Comparison of ENCODE assay signal across 21 cellular contexts in genomic region chr7:120819861-120820260, GRCh38. TPM values are rescaled to one million over a fixed set of nuclear protein-coding genes. Genes with fewer than 3 reads are reported as not detected.
DNase-seq lines count a peak whose midpoint lies in the region; ATAC-seq and TF ChIP-seq lines count a peak whose summit lies in the region.
"Had no signal": no experiment of that assay in that cellular context is flagged by ENCODE, and none has a peak within 500 bp of the region (broad histone marks: within the 10 kb centered on the region; RNA-seq: fewer than 3 reads in every experiment).

No MANE protein-coding gene starts in this region.

- no peaks in the 10 kb centered on the region for H3K4me1 Mint-ChIP-seq in T-helper 17 cell

- TF ChIP-seq CTCF in VCaP (conservative IDR thresholded peaks at IDR 0.05), result peak; percentile 64

- no peak overlapping the region for H3K27ac ChIP-seq in VCaP

- DNase-seq in DMS53 treated with DMSO at 0.1 percent for 48 hours (lab: John Stamatoyannopoulos, UW; ENCODE audit: unreplicated experiment) (peak; percentile 30), HUDEP-2 (lab: John Stamatoyannopoulos, UW; ENCODE audit: unreplicated experiment in 76 of 76) (no peak), activated gamma-delta T cell treated with Interleukin-2 at 50 U/mL for 16 hours (no peak), T-helper 17 cell (no peak)
- no peak for DNase-seq in stimulated activated naive CD8-positive, alpha-beta T cell treated with anti-CD3 and anti-CD28 coated beads, Interleukin-15, Interleukin-2, amounts not matched to agents 100 U/mL and 50 U/mL, for 24 hours
- DNase-seq: activated CD8-positive, alpha-beta T cell treated with anti-CD3 and anti-CD28 coated beads, Interleukin-2, amount 10 ng/mL, durations not matched to agents 7 days and 5 days; activated naive CD4-positive, alpha-beta T cell treated with anti-CD3 and anti-CD28 coated beads, Interleukin-2, amount 50 U/mL, for 16 hours; activated T-cell treated with anti-CD3 and anti-CD28 coated beads, Interleukin-2, amount 50 U/mL, for 24 hours; aorta; EL; erythroblast; GOT3; IMR-90; NCI-H510A treated with DMSO at 0.1 percent for 48 hours; stimulated activated CD4-positive, alpha-beta T cell treated with anti-CD3 and anti-CD28 coated beads, Interleukin-2, amount 100 ng/mL, for 48 hours had no signal

- H3K27me3 Mint-ChIP-seq in T-helper 17 cell, result peaks cover 55% of the 10 kb centered on the region
- H3K27me3 Mint-ChIP-seq: progenitor cell of endocrine pancreas, type B pancreatic cell had no signal

- H3K27ac Mint-ChIP-seq in T-helper 17 cell, result no peak overlapping the region
- H3K27ac Mint-ChIP-seq: activated CD8-positive, alpha-beta T cell treated with anti-CD3 and anti-CD28 coated beads, Interleukin-2, amount 10 ng/mL, durations not matched to agents 7 days and 5 days; activated T-cell treated with anti-CD3 and anti-CD28 coated beads, Interleukin-2, amount 50 U/mL, for 24 hours; progenitor cell of endocrine pancreas; type B pancreatic cell had no signal

- H3K9me3 ChIP-seq in T-helper 17 cell (ENCODE audit: control insufficient read depth, low read length, poor library complexity, severe bottlenecking), result no peaks in the 10 kb centered on the region

- peak; percentile 45 for ATAC-seq in GM18502 (IDR thresholded peaks at IDR 0.05; ENCODE audit: poor library complexity, unreplicated experiment)
- ATAC-seq in HG03442 (IDR thresholded peaks at IDR 0.05; ENCODE audit: unreplicated experiment), result peak; percentile 54
- no peak for ATAC-seq in T-helper 17 cell
- ATAC-seq in stimulated activated naive CD8-positive, alpha-beta T cell treated with anti-CD3 and anti-CD28 coated beads, Interleukin-15, Interleukin-2, amounts not matched to agents 100 U/mL and 50 U/mL, for 24 hours, result no peak
- ATAC-seq: activated CD8-positive, alpha-beta T cell treated with anti-CD3 and anti-CD28 coated beads, Interleukin-2, amount 10 ng/mL, durations not matched to agents 7 days and 5 days; Panc1 had no signal

- no peaks in the 10 kb centered on the region for H3K36me3 Mint-ChIP-seq in T-helper 17 cell (ENCODE audit: low read depth)

- no peak overlapping the region for H3K4me3 Mint-ChIP-seq in T-helper 17 cell
- H3K4me3 Mint-ChIP-seq: activated CD8-positive, alpha-beta T cell treated with anti-CD3 and anti-CD28 coated beads, Interleukin-2, amount 10 ng/mL, durations not matched to agents 7 days and 5 days; activated T-cell treated with anti-CD3 and anti-CD28 coated beads, Interleukin-2, amount 50 U/mL, for 24 hours; type B pancreatic cell had no signal

RNA-seq across cellular contexts. Expression of gene TSPAN12, which starts 38.1 kb away (rescaled TPM):
- total RNA-seq in T-helper 17 cell, result not detected
- total RNA-seq: activated CD8-positive, alpha-beta T cell treated with anti-CD3 and anti-CD28 coated beads, Interleukin-2, amount 10 ng/mL, durations not matched to agents 7 days and 5 days had no signal

Comparison
In these comparisons a context has a peak if more than half of its experiments do, and no peak if none do; other contexts are left out.
1. ATAC-seq: peak in GM18502 (single experiment) and HG03442 (single experiment); none in T-helper 17 cell (single experiment) and stimulated activated naive CD8-positive, alpha-beta T cell treated with anti-CD3 and anti-CD28 coated beads, Interleukin-15, Interleukin-2, amounts not matched to agents 100 U/mL and 50 U/mL, for 24 hours (single experiment).